2 cellular contexts compared by ENCODE assay signal in the genomic region with DNA sequence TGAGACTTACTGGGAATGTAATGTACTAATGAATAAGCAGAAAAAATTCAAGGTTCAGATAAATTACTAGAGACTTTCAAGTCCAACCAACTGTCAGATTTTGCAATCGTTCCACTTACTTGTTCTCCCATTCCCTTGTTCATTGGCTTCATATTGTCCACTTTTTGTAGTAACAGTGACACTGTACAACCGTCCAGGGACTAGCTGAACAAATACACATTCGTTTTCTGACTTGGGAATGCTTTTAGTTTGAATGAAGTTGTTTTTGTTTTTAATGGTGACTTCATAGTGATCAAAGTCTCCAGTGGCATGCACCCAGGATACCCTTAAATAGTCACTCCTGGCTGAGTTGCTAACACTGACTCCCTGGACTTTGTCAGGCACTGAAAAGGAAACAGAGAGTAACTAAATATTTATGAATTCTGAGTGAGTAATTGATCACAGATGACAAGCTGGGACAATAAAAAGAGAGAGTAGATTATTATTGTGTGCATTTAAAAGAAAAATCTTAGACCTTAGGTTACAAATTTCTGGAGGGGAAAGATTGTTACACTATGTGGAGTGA.
TF ChIP-seq lines count a peak whose summit lies in the region.

No MANE protein-coding gene starts in this region.

TF ChIP-seq in IMR-90, 13 proteins besides CTCF, POLR2A, EP300 and RAD21:
- TF ChIP-seq, protein P1, sequence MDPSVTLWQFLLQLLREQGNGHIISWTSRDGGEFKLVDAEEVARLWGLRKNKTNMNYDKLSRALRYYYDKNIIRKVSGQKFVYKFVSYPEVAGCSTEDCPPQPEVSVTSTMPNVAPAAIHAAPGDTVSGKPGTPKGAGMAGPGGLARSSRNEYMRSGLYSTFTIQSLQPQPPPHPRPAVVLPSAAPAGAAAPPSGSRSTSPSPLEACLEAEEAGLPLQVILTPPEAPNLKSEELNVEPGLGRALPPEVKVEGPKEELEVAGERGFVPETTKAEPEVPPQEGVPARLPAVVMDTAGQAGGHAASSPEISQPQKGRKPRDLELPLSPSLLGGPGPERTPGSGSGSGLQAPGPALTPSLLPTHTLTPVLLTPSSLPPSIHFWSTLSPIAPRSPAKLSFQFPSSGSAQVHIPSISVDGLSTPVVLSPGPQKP (IDR thresholded peaks at IDR 0.05; ENCODE audit: borderline replicate concordance, low read depth, low read length) = no peak
- TF ChIP-seq, protein P2, sequence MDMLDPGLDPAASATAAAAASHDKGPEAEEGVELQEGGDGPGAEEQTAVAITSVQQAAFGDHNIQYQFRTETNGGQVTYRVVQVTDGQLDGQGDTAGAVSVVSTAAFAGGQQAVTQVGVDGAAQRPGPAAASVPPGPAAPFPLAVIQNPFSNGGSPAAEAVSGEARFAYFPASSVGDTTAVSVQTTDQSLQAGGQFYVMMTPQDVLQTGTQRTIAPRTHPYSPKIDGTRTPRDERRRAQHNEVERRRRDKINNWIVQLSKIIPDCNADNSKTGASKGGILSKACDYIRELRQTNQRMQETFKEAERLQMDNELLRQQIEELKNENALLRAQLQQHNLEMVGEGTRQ (IDR thresholded peaks at IDR 0.05; ENCODE audit: low read depth, low read length) = no peak
- no peak for TF ChIP-seq RFX5 (IDR thresholded peaks at IDR 0.05; ENCODE audit: low read depth, low read length)
- TF ChIP-seq MAZ (IDR thresholded peaks at IDR 0.05; ENCODE audit: borderline replicate concordance, low read depth, low read length) = no peak
- no peak for TF ChIP-seq NFE2L2 (IDR thresholded peaks at IDR 0.05; ENCODE audit: low read depth, low read length)
- TF ChIP-seq CEBPB (IDR thresholded peaks at IDR 0.05; ENCODE audit: low read depth, low read length) = no peak
- TF ChIP-seq SMC3 (IDR thresholded peaks at IDR 0.05; ENCODE audit: low read depth, low read length) = no peak
- no peak for TF ChIP-seq MAFK (IDR thresholded peaks at IDR 0.05; ENCODE audit: low read depth, low read length)

TF ChIP-seq in HepG2, 621 proteins besides CTCF, POLR2A, EP300 and RAD21:
- TF ChIP-seq, protein P3, sequence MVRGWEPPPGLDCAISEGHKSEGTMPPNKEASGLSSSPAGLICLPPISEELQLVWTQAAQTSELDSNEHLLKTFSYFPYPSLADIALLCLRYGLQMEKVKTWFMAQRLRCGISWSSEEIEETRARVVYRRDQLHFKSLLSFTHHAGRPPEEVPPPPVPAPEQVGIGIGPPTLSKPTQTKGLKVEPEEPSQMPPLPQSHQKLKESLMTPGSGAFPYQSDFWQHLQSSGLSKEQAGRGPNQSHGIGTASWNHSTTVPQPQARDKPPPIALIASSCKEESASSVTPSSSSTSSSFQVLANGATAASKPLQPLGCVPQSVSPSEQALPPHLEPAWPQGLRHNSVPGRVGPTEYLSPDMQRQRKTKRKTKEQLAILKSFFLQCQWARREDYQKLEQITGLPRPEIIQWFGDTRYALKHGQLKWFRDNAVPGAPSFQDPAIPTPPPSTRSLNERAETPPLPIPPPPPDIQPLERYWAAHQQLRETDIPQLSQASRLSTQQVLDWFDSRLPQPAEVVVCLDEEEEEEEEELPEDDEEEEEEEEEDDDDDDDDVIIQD (CRISPR knock-in tag; IDR thresholded peaks at IDR 0.05; ENCODE audit: low read depth) = peak; percentile 58; the same call in 1 of the 2 replicates
- TF ChIP-seq SAP130 (CRISPR knock-in tag; IDR thresholded peaks at IDR 0.05; ENCODE audit: low read depth) (peak; percentile 51), SOX13 (IDR thresholded peaks at IDR 0.05) (no peak), SOX13 (CRISPR knock-in tag; conservative IDR thresholded peaks at IDR 0.05 in 1 of 2, IDR thresholded peaks at IDR 0.05 in 1 of 2) (peak in 1 of 2 experiments; percentile 4; a peak in 1 of 4 replicates)
- TF ChIP-seq, protein P4, sequence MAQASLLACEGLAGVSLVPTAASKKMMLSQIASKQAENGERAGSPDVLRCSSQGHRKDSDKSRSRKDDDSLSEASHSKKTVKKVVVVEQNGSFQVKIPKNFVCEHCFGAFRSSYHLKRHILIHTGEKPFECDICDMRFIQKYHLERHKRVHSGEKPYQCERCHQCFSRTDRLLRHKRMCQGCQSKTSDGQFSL (CRISPR knock-in tag; IDR thresholded peaks at IDR 0.05) = no peak
